In the genomic region with DNA sequence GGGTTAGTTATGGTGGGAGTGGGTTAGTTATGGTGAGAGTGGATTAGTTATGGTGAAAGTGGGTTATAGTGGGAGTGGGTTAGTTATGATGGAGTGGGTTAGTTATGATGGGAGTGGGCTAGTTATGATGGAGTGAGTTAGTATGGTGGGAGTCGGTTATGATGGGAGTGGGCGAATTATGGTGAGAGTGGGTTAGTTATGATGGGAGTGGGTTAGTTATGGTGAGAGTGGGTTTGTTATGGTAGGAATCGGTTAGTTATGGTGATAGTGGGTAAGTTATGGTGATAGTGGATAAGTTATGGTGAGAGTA, we compare ENCODE assay signal across 36 cellular contexts.
"Had no signal": no experiment of that assay in that cellular context is flagged by ENCODE, and none has a peak within 500 bp of the region (broad histone marks: within the 10 kb centered on the region; RNA-seq: fewer than 3 reads in every experiment).

No MANE protein-coding gene starts in this region.

- H3K27ac ChIP-seq: adrenal gland, body of pancreas, brain microvascular endothelial cell, breast epithelium, VCaP had no signal

- H3K4me1 ChIP-seq: adrenal gland, body of pancreas, breast epithelium had no signal

- H3K9me3 ChIP-seq: adrenal gland, body of pancreas had no signal

- H3K36me3 ChIP-seq: adrenal gland, brain microvascular endothelial cell, breast epithelium had no signal

- H3K9me3 Mint-ChIP-seq: activated B cell treated with CpG ODN at 0.5 μM for 24 hours; activated CD4-positive, alpha-beta memory T cell treated with anti-CD3 and anti-CD28 coated beads for 36 hours; activated naive CD4-positive, alpha-beta T cell treated with anti-CD3 and anti-CD28 coated beads for 36 hours; activated naive CD8-positive, alpha-beta T cell treated with anti-CD3 and anti-CD28 coated beads for 36 hours; activated T-cell treated with anti-CD3 and anti-CD28 coated beads, Interleukin-2, amount 50 U/mL, for 4 hours; activated T-helper 17 cell treated with anti-CD3 and anti-CD28 coated beads, Interleukin-2, amount 50 U/mL, for 72 hours had no signal

- H3K27me3 ChIP-seq: body of pancreas, brain microvascular endothelial cell had no signal

- H3K4me3 Mint-ChIP-seq: activated B cell treated with CpG ODN at 0.5 μM for 24 hours; activated CD4-positive, alpha-beta memory T cell treated with anti-CD3 and anti-CD28 coated beads for 36 hours; activated CD4-positive, alpha-beta T cell treated with anti-CD3 and anti-CD28 coated beads, Interleukin-2, amount 10 ng/mL, durations not matched to agents 24 days and 14 days; activated CD8-positive, alpha-beta T cell treated with anti-CD3 and anti-CD28 coated beads for 36 hours; activated naive CD4-positive, alpha-beta T cell treated with anti-CD3 and anti-CD28 coated beads for 36 hours; activated naive CD8-positive, alpha-beta T cell treated with anti-CD3 and anti-CD28 coated beads for 36 hours; activated T-cell treated with anti-CD3 and anti-CD28 coated beads, Interleukin-2, amount 50 U/mL, for 4 hours; activated T-cell treated with anti-CD3 and anti-CD28 coated beads, Interleukin-2, amount 50 U/mL, for 72 hours; activated T-helper 1 cell treated with anti-CD3 and anti-CD28 coated beads, Interleukin-12 subunit alpha, Interleukin-12 subunit beta, Interleukin-2, Interleukin-4 antibody, amounts not matched to agents 30 ng/mL and 10 ng/mL and 1 ng/mL, durations not matched to agents 14 hours and 24 hours and 36 hours; activated T-helper 17 cell treated with anti-CD3 and anti-CD28 coated beads, Interleukin-2, amount 50 U/mL, for 72 hours; T-helper 1 cell treated with Interleukin-12 subunit alpha and Interleukin-12 subunit beta and Interleukin-4 antibody, amounts not matched to agents 30 μg/mL and 1 μg/mL, for 36 hours; T-helper 2 cell treated with Interferon-gamma antibody and Interleukin-4, amounts not matched to agents 5 μg/mL and 100 μg/mL, for 36 hours had no signal

- DNase-seq: activated B cell treated with CpG ODN at 0.5 μM for 24 hours; activated CD4-positive, alpha-beta memory T cell treated with anti-CD3 and anti-CD28 coated beads for 36 hours; activated CD4-positive, alpha-beta T cell treated with anti-CD3 and anti-CD28 coated beads for 4 hours; activated CD4-positive, alpha-beta T cell treated with anti-CD3 and anti-CD28 coated beads, Interleukin-2, amount 10 ng/mL, durations not matched to agents 24 days and 14 days; activated CD4-positive, alpha-beta T cell treated with anti-CD3 and anti-CD28 coated beads, Interleukin-2, amount 50 U/mL, for 1 hour; activated CD4-positive, alpha-beta T cell treated with anti-CD3 and anti-CD28 coated beads, Interleukin-2, amount 50 U/mL, for 4 hours; activated CD4-positive, CD25-positive, alpha-beta regulatory T cell treated with anti-CD3 and anti-CD28 coated beads, Interleukin-2, amount 50 U/mL, for 72 hours; activated CD8-positive, alpha-beta memory T cell treated with anti-CD3 and anti-CD28 coated beads, Interleukin-2, amount 50 U/mL, for 4 hours; activated CD8-positive, alpha-beta T cell treated with anti-CD3 and anti-CD28 coated beads for 36 hours; activated effector memory CD4-positive, alpha-beta T cell treated with anti-CD3 and anti-CD28 coated beads, Interleukin-2, amount 50 U/mL, for 16 hours; activated gamma-delta T cell treated with Interleukin-2 at 50 U/mL for 16 hours; activated naive CD4-positive, alpha-beta T cell; activated naive CD4-positive, alpha-beta T cell treated with anti-CD3 and anti-CD28 coated beads for 36 hours; activated naive CD4-positive, alpha-beta T cell treated with anti-CD3 and anti-CD28 coated beads, Interleukin-2, amount 50 U/mL, for 16 hours; activated naive CD8-positive, alpha-beta T cell treated with anti-CD3 and anti-CD28 coated beads for 36 hours; activated T-cell treated with anti-CD3 and anti-CD28 coated beads for 4 hours; activated T-cell treated with anti-CD3 and anti-CD28 coated beads, Interleukin-2, amount 50 U/mL, for 1 hour; activated T-cell treated with anti-CD3 and anti-CD28 coated beads, Interleukin-2, amount 50 U/mL, for 4 hours; activated T-cell treated with anti-CD3 and anti-CD28 coated beads, Interleukin-2, amount 50 U/mL, for 72 hours; adrenal gland; amniotic stem cell; aorta; body of pancreas; brain microvascular endothelial cell; central memory CD4-positive, alpha-beta T cell; T-helper 2 cell; T-helper 9 cell had no signal

- FAIRE-seq: astrocyte, TTC549 had no signal

- H3K36me3 Mint-ChIP-seq: activated CD4-positive, alpha-beta memory T cell treated with anti-CD3 and anti-CD28 coated beads for 36 hours; activated naive CD4-positive, alpha-beta T cell treated with anti-CD3 and anti-CD28 coated beads, Interleukin-2, amount 50 U/mL, for 72 hours; activated naive CD8-positive, alpha-beta T cell treated with anti-CD3 and anti-CD28 coated beads for 36 hours had no signal

- H3K27me3 Mint-ChIP-seq: activated CD4-positive, alpha-beta T cell treated with anti-CD3 and anti-CD28 coated beads, Interleukin-2, amount 10 ng/mL, durations not matched to agents 24 days and 14 days; activated CD8-positive, alpha-beta T cell treated with anti-CD3 and anti-CD28 coated beads for 36 hours had no signal

- H3K4me1 Mint-ChIP-seq: activated B cell treated with CpG ODN at 0.5 μM for 24 hours; activated CD4-positive, alpha-beta T cell treated with anti-CD3 and anti-CD28 coated beads, Interleukin-2, amount 10 ng/mL, durations not matched to agents 24 days and 14 days; activated naive CD8-positive, alpha-beta T cell treated with anti-CD3 and anti-CD28 coated beads for 36 hours; activated T-helper 17 cell treated with anti-CD3 and anti-CD28 coated beads, Interleukin-2, amount 50 U/mL, for 72 hours had no signal

- H3K27ac Mint-ChIP-seq: activated B cell treated with CpG ODN at 0.5 μM for 24 hours; activated CD4-positive, alpha-beta memory T cell treated with anti-CD3 and anti-CD28 coated beads for 36 hours; activated CD4-positive, alpha-beta T cell treated with anti-CD3 and anti-CD28 coated beads, Interleukin-2, amount 10 ng/mL, durations not matched to agents 24 days and 14 days; activated CD8-positive, alpha-beta T cell treated with anti-CD3 and anti-CD28 coated beads for 36 hours; activated naive CD4-positive, alpha-beta T cell treated with anti-CD3 and anti-CD28 coated beads for 36 hours; activated naive CD4-positive, alpha-beta T cell treated with anti-CD3 and anti-CD28 coated beads, Interleukin-2, amount 50 U/mL, for 72 hours; activated naive CD8-positive, alpha-beta T cell treated with anti-CD3 and anti-CD28 coated beads for 36 hours; activated T-cell treated with anti-CD3 and anti-CD28 coated beads, Interleukin-2, amount 50 U/mL, for 72 hours; activated T-helper 1 cell treated with anti-CD3 and anti-CD28 coated beads, Interleukin-12 subunit alpha, Interleukin-12 subunit beta, Interleukin-2, Interleukin-4 antibody, amounts not matched to agents 30 ng/mL and 10 ng/mL and 1 ng/mL, durations not matched to agents 14 hours and 24 hours and 36 hours; activated T-helper 17 cell treated with anti-CD3 and anti-CD28 coated beads, Interleukin-2, amount 50 U/mL, for 72 hours; T-helper 1 cell treated with Interleukin-12 subunit alpha and Interleukin-12 subunit beta and Interleukin-4 antibody, amounts not matched to agents 30 μg/mL and 1 μg/mL, for 36 hours; T-helper 2 cell treated with Interferon-gamma antibody and Interleukin-4, amounts not matched to agents 5 μg/mL and 100 μg/mL, for 36 hours had no signal

- H3K4me3 ChIP-seq: adrenal gland, body of pancreas, breast epithelium had no signal

- ATAC-seq: activated T-cell treated with anti-CD3 and anti-CD28 coated beads, Interleukin-2, amount 50 U/mL, for 4 hours; activated T-cell treated with anti-CD3 and anti-CD28 coated beads, Interleukin-2, amount 50 U/mL, for 72 hours; activated T-helper 17 cell treated with anti-CD3 and anti-CD28 coated beads, Interleukin-2, amount 50 U/mL, for 72 hours; body of pancreas had no signal
